3 cellular contexts compared by ENCODE assay signal in the genomic region with DNA sequence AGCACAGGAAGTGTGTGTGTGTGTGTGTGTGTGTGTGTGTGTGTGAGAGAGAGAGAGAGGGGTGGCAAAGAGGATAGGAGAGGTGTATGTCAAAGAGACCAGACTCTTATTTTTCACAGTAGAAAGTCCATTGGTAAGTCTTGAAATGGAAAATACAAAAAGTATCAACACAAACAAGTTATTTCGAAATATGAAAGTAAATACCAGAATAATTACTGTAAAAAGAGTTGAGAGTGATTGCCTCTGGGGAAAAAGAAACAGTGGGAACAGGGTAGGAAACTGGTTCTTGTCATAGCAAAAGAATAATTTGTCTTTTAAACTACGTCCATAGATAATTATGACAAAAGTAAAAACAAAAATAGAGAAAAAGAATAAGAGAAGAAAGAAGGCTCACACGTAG.
TF ChIP-seq lines count a peak whose summit lies in the region.

No MANE protein-coding gene starts in this region.

TF ChIP-seq in SK-N-SH, 30 proteins besides CTCF, POLR2A, EP300 and RAD21:
- TF ChIP-seq SIN3A (IDR thresholded peaks at IDR 0.05; ENCODE audit: borderline replicate concordance, low read depth, low read length): no peak
- TF ChIP-seq EZH2phosphoT487 (IDR thresholded peaks at IDR 0.05; ENCODE audit: borderline replicate concordance, low read depth): no peak
- TF ChIP-seq SMC3 (IDR thresholded peaks at IDR 0.05; ENCODE audit: low read depth, low read length): no peak
- TF ChIP-seq RCOR1 (IDR thresholded peaks at IDR 0.05; ENCODE audit: low read length): no peak
- no peak for TF ChIP-seq RFX5 (IDR thresholded peaks at IDR 0.05; ENCODE audit: low read length)
- no peak for TF ChIP-seq POLR2AphosphoS5 (IDR thresholded peaks at IDR 0.05; ENCODE audit: low read depth, low read length)
TF ChIP-seq in SK-N-SH: peak in this region for 0.

TF ChIP-seq in SK-N-SH treated with all-trans-retinoic acid at 6 μM for 48 hours, 23 proteins besides CTCF, POLR2A, EP300 and RAD21:
- no peak for TF ChIP-seq ZFP3 (CRISPR knock-in tag; IDR thresholded peaks at IDR 0.05)
- no peak for TF ChIP-seq ISL1 (CRISPR knock-in tag; IDR thresholded peaks at IDR 0.05)
- TF ChIP-seq ARNTL (CRISPR knock-in tag; IDR thresholded peaks at IDR 0.05; ENCODE audit: borderline replicate concordance, low read depth): no peak
- no peak for TF ChIP-seq ZNF565 (CRISPR knock-in tag; conservative IDR thresholded peaks at IDR 0.05; ENCODE audit: low read depth)
- TF ChIP-seq PPARA (CRISPR knock-in tag; IDR thresholded peaks at IDR 0.05; ENCODE audit: borderline replicate concordance): no peak
- no peak for TF ChIP-seq RARB (CRISPR knock-in tag; IDR thresholded peaks at IDR 0.05)
- no peak for TF ChIP-seq TOX (CRISPR knock-in tag; IDR thresholded peaks at IDR 0.05; ENCODE audit: borderline replicate concordance)
- TF ChIP-seq, protein P1, sequence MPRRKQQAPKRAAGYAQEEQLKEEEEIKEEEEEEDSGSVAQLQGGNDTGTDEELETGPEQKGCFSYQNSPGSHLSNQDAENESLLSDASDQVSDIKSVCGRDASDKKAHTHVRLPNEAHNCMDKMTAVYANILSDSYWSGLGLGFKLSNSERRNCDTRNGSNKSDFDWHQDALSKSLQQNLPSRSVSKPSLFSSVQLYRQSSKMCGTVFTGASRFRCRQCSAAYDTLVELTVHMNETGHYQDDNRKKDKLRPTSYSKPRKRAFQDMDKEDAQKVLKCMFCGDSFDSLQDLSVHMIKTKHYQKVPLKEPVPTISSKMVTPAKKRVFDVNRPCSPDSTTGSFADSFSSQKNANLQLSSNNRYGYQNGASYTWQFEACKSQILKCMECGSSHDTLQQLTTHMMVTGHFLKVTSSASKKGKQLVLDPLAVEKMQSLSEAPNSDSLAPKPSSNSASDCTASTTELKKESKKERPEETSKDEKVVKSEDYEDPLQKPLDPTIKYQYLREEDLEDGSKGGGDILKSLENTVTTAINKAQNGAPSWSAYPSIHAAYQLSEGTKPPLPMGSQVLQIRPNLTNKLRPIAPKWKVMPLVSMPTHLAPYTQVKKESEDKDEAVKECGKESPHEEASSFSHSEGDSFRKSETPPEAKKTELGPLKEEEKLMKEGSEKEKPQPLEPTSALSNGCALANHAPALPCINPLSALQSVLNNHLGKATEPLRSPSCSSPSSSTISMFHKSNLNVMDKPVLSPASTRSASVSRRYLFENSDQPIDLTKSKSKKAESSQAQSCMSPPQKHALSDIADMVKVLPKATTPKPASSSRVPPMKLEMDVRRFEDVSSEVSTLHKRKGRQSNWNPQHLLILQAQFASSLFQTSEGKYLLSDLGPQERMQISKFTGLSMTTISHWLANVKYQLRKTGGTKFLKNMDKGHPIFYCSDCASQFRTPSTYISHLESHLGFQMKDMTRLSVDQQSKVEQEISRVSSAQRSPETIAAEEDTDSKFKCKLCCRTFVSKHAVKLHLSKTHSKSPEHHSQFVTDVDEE (CRISPR knock-in tag; IDR thresholded peaks at IDR 0.05): no peak
- TF ChIP-seq GLIS3 (CRISPR knock-in tag; IDR thresholded peaks at IDR 0.05): no peak
- no peak for TF ChIP-seq ZFP30 (CRISPR knock-in tag; IDR thresholded peaks at IDR 0.05)
- TF ChIP-seq ZNF8 (CRISPR knock-in tag; IDR thresholded peaks at IDR 0.05): no peak
- TF ChIP-seq ZNF70 (CRISPR knock-in tag; IDR thresholded peaks at IDR 0.05): no peak
- no peak for TF ChIP-seq TCF4 (CRISPR knock-in tag; IDR thresholded peaks at IDR 0.05; ENCODE audit: borderline replicate concordance)
- no peak for TF ChIP-seq SNAI2 (CRISPR knock-in tag; IDR thresholded peaks at IDR 0.05)
- TF ChIP-seq, protein P2, sequence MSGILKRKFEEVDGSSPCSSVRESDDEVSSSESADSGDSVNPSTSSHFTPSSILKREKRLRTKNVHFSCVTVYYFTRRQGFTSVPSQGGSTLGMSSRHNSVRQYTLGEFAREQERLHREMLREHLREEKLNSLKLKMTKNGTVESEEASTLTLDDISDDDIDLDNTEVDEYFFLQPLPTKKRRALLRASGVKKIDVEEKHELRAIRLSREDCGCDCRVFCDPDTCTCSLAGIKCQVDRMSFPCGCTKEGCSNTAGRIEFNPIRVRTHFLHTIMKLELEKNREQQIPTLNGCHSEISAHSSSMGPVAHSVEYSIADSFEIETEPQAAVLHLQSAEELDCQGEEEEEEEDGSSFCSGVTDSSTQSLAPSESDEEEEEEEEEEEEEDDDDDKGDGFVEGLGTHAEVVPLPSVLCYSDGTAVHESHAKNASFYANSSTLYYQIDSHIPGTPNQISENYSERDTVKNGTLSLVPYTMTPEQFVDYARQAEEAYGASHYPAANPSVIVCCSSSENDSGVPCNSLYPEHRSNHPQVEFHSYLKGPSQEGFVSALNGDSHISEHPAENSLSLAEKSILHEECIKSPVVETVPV (CRISPR knock-in tag; IDR thresholded peaks at IDR 0.05): no peak
- no peak for TF ChIP-seq BACH2 (CRISPR knock-in tag; IDR thresholded peaks at IDR 0.05; ENCODE audit: borderline replicate concordance)
- no peak for TF ChIP-seq ZC3H10 (CRISPR knock-in tag; IDR thresholded peaks at IDR 0.05)
- TF ChIP-seq CSDC2 (CRISPR knock-in tag; IDR thresholded peaks at IDR 0.05): no peak
TF ChIP-seq in SK-N-SH treated with all-trans-retinoic acid at 6 μM for 48 hours: peak in this region for 0.

TF ChIP-seq in H1, 55 proteins besides CTCF, POLR2A, EP300 and RAD21:
- TF ChIP-seq PHF8 (conservative IDR thresholded peaks at IDR 0.05; ENCODE audit: low read depth, low read length) (no peak), RNF2 (IDR thresholded peaks at IDR 0.05; ENCODE audit: borderline replicate concordance, low read depth, low read length, missing control alignments, poor library complexity, severe bottlenecking) (no peak), TEAD4 (IDR thresholded peaks at IDR 0.05; ENCODE audit: low read depth, low read length) (no peak)
